In the genomic region with DNA sequence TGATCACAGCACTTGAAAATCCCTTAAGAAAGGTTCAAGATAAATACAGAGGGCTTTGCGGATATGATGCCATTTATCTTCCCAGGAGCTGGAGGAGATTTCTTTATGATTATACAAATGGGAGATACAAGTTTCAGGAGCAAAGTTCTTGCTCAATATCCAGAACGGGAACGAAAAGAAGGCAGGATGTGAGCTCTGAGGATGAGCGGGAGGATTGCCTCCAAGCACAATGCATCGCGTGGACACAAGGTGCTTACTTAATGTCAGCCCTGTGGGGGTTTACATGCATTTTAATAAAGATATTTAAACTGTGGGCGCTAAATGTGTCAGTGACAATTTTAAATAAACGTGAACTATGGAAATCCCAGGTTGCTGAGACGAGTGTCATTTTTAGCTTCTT, we compare ENCODE assay signal across 28 cellular contexts. TPM values are rescaled to one million over a fixed set of nuclear protein-coding genes. Genes with fewer than 3 reads are reported as not detected.
"Had no signal": no experiment of that assay in that cellular context is flagged by ENCODE, and none has a peak within 500 bp of the region (broad histone marks: within the 10 kb centered on the region; RNA-seq: fewer than 3 reads in every experiment).

No MANE protein-coding gene starts in this region.

- H3K4me3 Mint-ChIP-seq: activated CD4-positive, alpha-beta memory T cell treated with anti-CD3 and anti-CD28 coated beads, Interleukin-2, amount 10 ng/mL, durations not matched to agents 7 days and 5 days; activated naive CD8-positive, alpha-beta T cell treated with anti-CD3 and anti-CD28 coated beads, Interleukin-2, amount 10 ng/mL, durations not matched to agents 7 days and 5 days; activated T-helper 17 cell treated with anti-CD3 and anti-CD28 coated beads, Interleukin-2, amount 50 U/mL, for 72 hours; T-helper 17 cell had no signal

- H3K4me1 ChIP-seq: adrenal gland, ascending aorta had no signal

- H3K4me1 Mint-ChIP-seq: activated CD4-positive, alpha-beta memory T cell treated with anti-CD3 and anti-CD28 coated beads, Interleukin-2, amount 10 ng/mL, durations not matched to agents 7 days and 5 days; activated naive CD8-positive, alpha-beta T cell treated with anti-CD3 and anti-CD28 coated beads, Interleukin-2, amount 10 ng/mL, durations not matched to agents 7 days and 5 days; activated T-helper 17 cell treated with anti-CD3 and anti-CD28 coated beads, Interleukin-2, amount 50 U/mL, for 72 hours; T-helper 17 cell had no signal

- ATAC-seq: activated T-helper 17 cell treated with anti-CD3 and anti-CD28 coated beads, Interleukin-2, amount 50 U/mL, for 72 hours; T-helper 17 cell had no signal

- H3K36me3 ChIP-seq: adrenal gland, ascending aorta, brain microvascular endothelial cell, cardiac muscle cell had no signal

- H3K27ac ChIP-seq: adrenal gland, ascending aorta, brain microvascular endothelial cell, cardiac muscle cell had no signal

- H3K36me3 Mint-ChIP-seq: activated naive CD8-positive, alpha-beta T cell treated with anti-CD3 and anti-CD28 coated beads, Interleukin-2, amount 10 ng/mL, durations not matched to agents 7 days and 5 days had no signal

- DNase-seq: activated CD4-positive, alpha-beta memory T cell treated with anti-CD3 and anti-CD28 coated beads, Interleukin-2, amount 10 ng/mL, durations not matched to agents 7 days and 5 days; activated CD4-positive, alpha-beta T cell treated with anti-CD3 and anti-CD28 coated beads, Interleukin-2, amount 50 U/mL, for 1 hour; activated CD4-positive, CD25-positive, alpha-beta regulatory T cell; activated naive CD4-positive, alpha-beta T cell treated with anti-CD3 and anti-CD28 coated beads, Interleukin-2, amount 50 U/mL, for 16 hours; activated naive CD8-positive, alpha-beta T cell treated with anti-CD3 and anti-CD28 coated beads, Interleukin-2, amount 10 ng/mL, durations not matched to agents 7 days and 5 days; activated T-cell treated with anti-CD3 and anti-CD28 coated beads for 4 hours; activated T-cell treated with anti-CD3 and anti-CD28 coated beads, Interleukin-2, amount 50 U/mL, for 48 hours; adrenal gland; MM.1S; NCI-H1105; NCI-H1436; NCI-H1694 treated with DMSO at 0.1 percent for 48 hours; NCI-H2029 treated with DMSO at 0.1 percent for 48 hours; NCI-H510A treated with DMSO at 0.1 percent for 48 hours; NCI-H69; NK-92 treated with Interleukin-12 subunit alpha and Interleukin-12 subunit beta, amount 100 ng/mL, for 24 hours; OCI-M1; SHP77; T-helper 17 cell; T-helper 9 cell had no signal

- H3K27ac Mint-ChIP-seq: activated CD4-positive, alpha-beta memory T cell treated with anti-CD3 and anti-CD28 coated beads, Interleukin-2, amount 10 ng/mL, durations not matched to agents 7 days and 5 days; activated naive CD8-positive, alpha-beta T cell treated with anti-CD3 and anti-CD28 coated beads, Interleukin-2, amount 10 ng/mL, durations not matched to agents 7 days and 5 days; activated T-helper 17 cell treated with anti-CD3 and anti-CD28 coated beads, Interleukin-2, amount 50 U/mL, for 72 hours; T-helper 17 cell had no signal

- FAIRE-seq: RCC 7860, TTC549 had no signal

- H3K9me3 ChIP-seq: adrenal gland, ascending aorta had no signal

- H3K9me3 Mint-ChIP-seq: activated CD4-positive, alpha-beta memory T cell treated with anti-CD3 and anti-CD28 coated beads, Interleukin-2, amount 10 ng/mL, durations not matched to agents 7 days and 5 days; activated naive CD8-positive, alpha-beta T cell treated with anti-CD3 and anti-CD28 coated beads, Interleukin-2, amount 10 ng/mL, durations not matched to agents 7 days and 5 days; activated T-helper 17 cell treated with anti-CD3 and anti-CD28 coated beads, Interleukin-2, amount 50 U/mL, for 72 hours had no signal

- H3K4me3 ChIP-seq: adrenal gland, ascending aorta, cardiac muscle cell had no signal

- H3K27me3 ChIP-seq: adrenal gland, ascending aorta, brain microvascular endothelial cell had no signal

RNA-seq across cellular contexts. Expression of gene SYT6, which starts 59.0 kb away (rescaled TPM):
- total RNA-seq: activated CD4-positive, alpha-beta memory T cell treated with anti-CD3 and anti-CD28 coated beads, Interleukin-2, amount 10 ng/mL, durations not matched to agents 7 days and 5 days; activated CD8-positive, alpha-beta memory T cell treated with anti-CD3 and anti-CD28 coated beads for 36 hours; activated naive CD8-positive, alpha-beta T cell treated with anti-CD3 and anti-CD28 coated beads, Interleukin-2, amount 10 ng/mL, durations not matched to agents 7 days and 5 days; activated T-helper 17 cell treated with anti-CD3 and anti-CD28 coated beads, Interleukin-2, amount 50 U/mL, for 72 hours; ascending aorta; SK-MEL-5 had no signal
- polyA plus RNA-seq: cardiac muscle cell had no signal
